ENCODE assay signal across 27 cellular contexts in genomic region chr22:39303892-39304671, GRCh38. TPM values are rescaled to one million over a fixed set of nuclear protein-coding genes. Genes with fewer than 3 reads are reported as not detected.
"Had no signal": no experiment of that assay in that cellular context is flagged by ENCODE, and none has a peak within 500 bp of the region (broad histone marks: within the 10 kb centered on the region; RNA-seq: fewer than 3 reads in every experiment).

No MANE protein-coding gene starts in this region.

- H3K36me3 ChIP-seq: brain microvascular endothelial cell, gastroesophageal sphincter, right atrium auricular region, upper lobe of left lung, vagina had no signal

- H3K4me2 ChIP-seq: hepatocyte had no signal

- H3K4me3 Mint-ChIP-seq: activated CD4-positive, alpha-beta memory T cell treated with anti-CD3 and anti-CD28 coated beads for 36 hours; activated CD4-positive, alpha-beta T cell treated with anti-CD3 and anti-CD28 coated beads, Interleukin-2, amount 10 ng/mL, durations not matched to agents 24 days and 14 days; activated T-helper 17 cell treated with anti-CD3 and anti-CD28 coated beads, Interleukin-2, amount 50 U/mL, for 72 hours; effector memory CD8-positive, alpha-beta T cell; mesothelial cell of epicardium; naive B cell had no signal

- H3K4me1 Mint-ChIP-seq: activated T-helper 17 cell treated with anti-CD3 and anti-CD28 coated beads, Interleukin-2, amount 50 U/mL, for 72 hours had no signal

- H3K27ac Mint-ChIP-seq: activated CD4-positive, alpha-beta memory T cell treated with anti-CD3 and anti-CD28 coated beads for 36 hours; activated CD4-positive, alpha-beta T cell treated with anti-CD3 and anti-CD28 coated beads, Interleukin-2, amount 10 ng/mL, durations not matched to agents 24 days and 14 days; activated T-helper 17 cell treated with anti-CD3 and anti-CD28 coated beads, Interleukin-2, amount 50 U/mL, for 72 hours; effector memory CD8-positive, alpha-beta T cell; mesothelial cell of epicardium had no signal

- H3K27ac ChIP-seq: brain microvascular endothelial cell, coronary artery, gastroesophageal sphincter, hepatocyte, right atrium auricular region, testis, upper lobe of left lung, vagina had no signal

- H3K27me3 ChIP-seq: brain microvascular endothelial cell, gastroesophageal sphincter, hepatocyte, right atrium auricular region, testis, upper lobe of left lung, vagina had no signal

- H3K79me2 ChIP-seq: hepatocyte had no signal

- FAIRE-seq: astrocyte had no signal

- DNase-seq: activated CD4-positive, alpha-beta memory T cell treated with anti-CD3 and anti-CD28 coated beads for 36 hours; activated CD4-positive, alpha-beta T cell treated with anti-CD3 and anti-CD28 coated beads, Interleukin-2, amount 10 ng/mL, durations not matched to agents 24 days and 14 days; activated CD4-positive, CD25-positive, alpha-beta regulatory T cell treated with anti-CD3 and anti-CD28 coated beads, Interleukin-2, amount 50 U/mL, for 72 hours; activated CD8-positive, alpha-beta memory T cell treated with anti-CD3 and anti-CD28 coated beads, Interleukin-2, amount 50 U/mL, for 4 hours; activated gamma-delta T cell treated with Interleukin-2 at 50 U/mL for 16 hours; activated naive CD4-positive, alpha-beta T cell treated with anti-CD3 and anti-CD28 coated beads, Interleukin-2, amount 50 U/mL, for 16 hours; activated T-cell treated with anti-CD3 and anti-CD28 coated beads, Interleukin-2, amount 50 U/mL, for 1 hour; amniotic stem cell; brain microvascular endothelial cell; effector memory CD8-positive, alpha-beta T cell; erythroblast; left ventricle myocardium superior; mammary epithelial cell; naive B cell; nucleus accumbens; stimulated activated naive CD8-positive, alpha-beta T cell treated with anti-CD3 and anti-CD28 coated beads, Interleukin-15, Interleukin-2, amounts not matched to agents 100 U/mL and 50 U/mL, for 24 hours; T-helper 2 cell; testis; upper lobe of left lung had no signal

- H3K36me3 Mint-ChIP-seq: activated CD4-positive, alpha-beta memory T cell treated with anti-CD3 and anti-CD28 coated beads for 36 hours; mesothelial cell of epicardium; naive B cell had no signal

- H3K4me3 ChIP-seq: coronary artery, gastroesophageal sphincter, hepatocyte, right atrium auricular region, testis, upper lobe of left lung, vagina had no signal

- ATAC-seq: activated T-helper 17 cell treated with anti-CD3 and anti-CD28 coated beads, Interleukin-2, amount 50 U/mL, for 72 hours; effector memory CD8-positive, alpha-beta T cell; gastroesophageal sphincter; left ventricle myocardium superior; stimulated activated naive CD8-positive, alpha-beta T cell treated with anti-CD3 and anti-CD28 coated beads, Interleukin-15, Interleukin-2, amounts not matched to agents 100 U/mL and 50 U/mL, for 24 hours had no signal

- H3K9me3 Mint-ChIP-seq: activated CD4-positive, alpha-beta memory T cell treated with anti-CD3 and anti-CD28 coated beads for 36 hours; activated CD4-positive, alpha-beta T cell treated with anti-CD3 and anti-CD28 coated beads, Interleukin-2, amount 10 ng/mL, durations not matched to agents 24 days and 14 days; activated T-helper 17 cell treated with anti-CD3 and anti-CD28 coated beads, Interleukin-2, amount 50 U/mL, for 72 hours; effector memory CD8-positive, alpha-beta T cell; mesothelial cell of epicardium; naive B cell had no signal

- H2AFZ ChIP-seq: hepatocyte had no signal

- H3K9me3 ChIP-seq: gastroesophageal sphincter, right atrium auricular region, testis, upper lobe of left lung, vagina had no signal

RNA-seq across cellular contexts. Expression of gene SYNGR1, which starts 45.7 kb away (rescaled TPM):
- total RNA-seq: activated CD4-positive, alpha-beta memory T cell treated with anti-CD3 and anti-CD28 coated beads for 36 hours; activated CD4-positive, alpha-beta T cell treated with anti-CD3 and anti-CD28 coated beads, Interleukin-2, amount 10 ng/mL, durations not matched to agents 24 days and 14 days; activated T-helper 17 cell treated with anti-CD3 and anti-CD28 coated beads, Interleukin-2, amount 50 U/mL, for 72 hours had no signal
